In the genomic region with DNA sequence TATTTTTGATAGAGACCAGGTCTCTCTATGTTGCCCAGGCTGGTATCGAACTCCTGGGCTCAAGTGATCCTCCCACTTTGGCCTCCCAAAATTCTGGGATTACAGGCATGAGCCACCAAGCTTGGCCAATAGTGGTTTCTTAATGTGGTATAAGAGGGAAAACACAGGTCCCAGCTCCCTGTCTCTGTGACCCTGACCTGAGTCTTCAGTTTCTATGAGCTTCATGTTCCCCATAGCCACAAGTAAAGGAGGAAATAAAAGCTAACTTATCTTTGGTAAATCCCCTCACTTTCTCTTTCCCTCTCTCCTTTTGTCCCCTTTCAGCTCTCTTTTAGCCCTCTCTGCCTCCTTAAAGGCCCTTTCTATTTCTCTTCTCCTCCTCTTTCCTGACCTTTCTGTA, we compare ENCODE assay signal across 24 cellular contexts. TPM values are rescaled to one million over a fixed set of nuclear protein-coding genes. Genes with fewer than 3 reads are reported as not detected.
A peak's percentile ranks its signal among the peaks of the same experiment; 100 is the strongest.
DNase-seq lines count a peak whose midpoint lies in the region; ATAC-seq, FAIRE-seq and TF ChIP-seq lines count a peak whose summit lies in the region.
"Had no signal": no experiment of that assay in that cellular context is flagged by ENCODE, and none has a peak within 500 bp of the region (broad histone marks: within the 10 kb centered on the region; RNA-seq: fewer than 3 reads in every experiment).

No MANE protein-coding gene starts in this region.

- TF ChIP-seq EP300 in GM12878 (IDR thresholded peaks at IDR 0.05; ENCODE audit: borderline replicate concordance in 1 of 2, control insufficient read depth in 1 of 2, low read depth in 2 of 2, low read length in 2 of 2) (no peak), ovary (IDR thresholded peaks at IDR 0.05) (no peak)

- no peak overlapping the region for H2BK120ac ChIP-seq in trophoblast cell (ENCODE audit: insufficient read depth, low read length, poor library complexity)

- no peak overlapping the region for H3K4ac ChIP-seq in trophoblast cell (ENCODE audit: low read depth, low read length)

- no peaks in the 10 kb centered on the region for H4K20me1 ChIP-seq in GM12878 (ENCODE audit: control insufficient read depth, insufficient read depth)

- WGBS in GM12878 (ENCODE audit: insufficient coverage, insufficient replicate concordance, low lambda C conversion rate, missing lambda C conversion rate) = 100% methylated on average over 1 of the region's 1 CpG
- WGBS in trophoblast cell (ENCODE audit: extremely low coverage, insufficient coverage, insufficient read length) = no CpG with 5 or more reads among the region's 1 CpG
- 96 to 100% (median 100%) methylated on average over 1 of the region's 1 CpG for WGBS in ovary, 3 donors

- H3K27ac ChIP-seq in GM12878 (ENCODE audit: control insufficient read depth, insufficient read depth) (peak overlapping the region; percentile 63), trophoblast cell (ENCODE audit: low read depth, low read length) (no peak overlapping the region), ovary (no peak overlapping the region)
- H3K27ac ChIP-seq: lower lobe of right lung, prostate gland, spleen had no signal

- SMC1A ChIA-PET in GM12878 (lab: Charles Lee; ENCODE audit: uncharacterized antibody, unreplicated experiment) = interaction anchor here (0.7 to 10.2 kb wide), 13 partner anchors 9 to 154 kb away, joined by 3 to 109 read pairs (median 6); no protein-coding TSS in a partner anchor

- no peaks in the 10 kb centered on the region for H3K79me1 ChIP-seq in trophoblast cell (ENCODE audit: low read length)

- no peaks in the 10 kb centered on the region for H3K27me3 ChIP-seq in GM12878 (replicated peaks in 1 of 2; ENCODE audit: control insufficient read depth in 2 of 2, insufficient read depth in 2 of 2, low read length in 1 of 2)
- no peaks in the 10 kb centered on the region for H3K27me3 ChIP-seq in trophoblast cell (ENCODE audit: insufficient read depth, low read length)
- no peaks in the 10 kb centered on the region for H3K27me3 ChIP-seq in ovary
- H3K27me3 ChIP-seq: spleen had no signal

- in situ Hi-C loops in GM12878 (cut with MboI) = no loop called here

- H3K79me2 ChIP-seq in GM12878 (ENCODE audit: control insufficient read depth, insufficient read depth, low read length) (peaks cover 41% of the 10 kb centered on the region), trophoblast cell (ENCODE audit: control insufficient read depth, insufficient read depth, low read length, poor library complexity) (no peaks in the 10 kb centered on the region)

- intact Hi-C loops in GM12878 (cut with micrococcal nuclease; ENCODE audit: unreplicated experiment) (loop anchor here (5.0 kb wide), 1 partner anchor 131 kb away; no protein-coding TSS in a partner anchor), ovary (cut with DNase I) (no loop called here)

- BruUV-seq in GM12878 (replicated peaks; lab: Mats Ljungman, UMichigan) = no TSS peak

- ATAC-seq in GM18870 (IDR thresholded peaks at IDR 0.05; ENCODE audit: unreplicated experiment) = peak; percentile 58
- ATAC-seq in GM21619 (IDR thresholded peaks at IDR 0.05; ENCODE audit: unreplicated experiment) = peak; percentile 63
- peak; percentile 54 for ATAC-seq in HG03095 (IDR thresholded peaks at IDR 0.05; ENCODE audit: unreplicated experiment)
- ATAC-seq in GM12878 = peak; percentile 66
- no peak for ATAC-seq in HG02798 (IDR thresholded peaks at IDR 0.05; ENCODE audit: poor library complexity, unreplicated experiment)
- ATAC-seq: activated CD8-positive, alpha-beta memory T cell treated with anti-CD3 and anti-CD28 coated beads, Interleukin-2, amount 10 ng/mL, durations not matched to agents 7 days and 5 days; lower lobe of right lung; T-cell had no signal

- RAD21 ChIA-PET in GM12878 (lab: Charles Lee; ENCODE audit: unreplicated experiment) = interaction anchor here (0.9 to 6.5 kb wide), 14 partner anchors 9 to 130 kb away, joined by 3 to 58 read pairs (median 6); no protein-coding TSS in a partner anchor

- no peak overlapping the region for H3K18ac ChIP-seq in trophoblast cell (ENCODE audit: low read length)

- no peaks in the 10 kb centered on the region for H3K9me3 ChIP-seq in GM12878 (replicated peaks; ENCODE audit: control insufficient read depth, insufficient read depth, low read length)
- no peaks in the 10 kb centered on the region for H3K9me3 ChIP-seq in trophoblast cell (ENCODE audit: insufficient read depth, low read depth, low read length)
- H3K9me3 ChIP-seq in ovary = no peaks in the 10 kb centered on the region
- H3K9me3 ChIP-seq: lower lobe of right lung, prostate gland, spleen had no signal

- POLR2A ChIA-PET in GM12878 (lab: Charles Lee) = interaction anchor here (0.9 to 3.0 kb wide), 10 partner anchors 9 to 49 kb away, joined by 4 to 20 read pairs (median 6); no protein-coding TSS in a partner anchor

- no peak overlapping the region for H4K91ac ChIP-seq in trophoblast cell (ENCODE audit: low read depth, low read length)

- H2AFZ ChIP-seq in GM12878 (ENCODE audit: control insufficient read depth, low read depth, low read length) (no peak overlapping the region), trophoblast cell (ENCODE audit: insufficient read depth, low read length, poor library complexity) (no peak overlapping the region)

- no peak for DNase-seq in GM12878 (ENCODE audit: low read depth, low spot score)
- DNase-seq in D721Med (ENCODE audit: insufficient read length, low spot score) = no peak
- no peak for DNase-seq in trophoblast cell
- DNase-seq in ovary = no peak
- DNase-seq: activated CD4-positive, CD25-positive, alpha-beta regulatory T cell; activated CD8-positive, alpha-beta memory T cell treated with anti-CD3 and anti-CD28 coated beads, Interleukin-2, amount 10 ng/mL, durations not matched to agents 7 days and 5 days; activated naive CD4-positive, alpha-beta T cell treated with Interleukin-2 at 50 U/mL for 16 hours; Calu3; cortex of kidney; erythroblast; GDM1; KBM-7; lower lobe of right lung; naive B cell; NCI-H1092 treated with DMSO at 0.1 percent for 48 hours; NCI-H774; spleen; T-cell had no signal

- no peak for TF ChIP-seq RAD21 in GM12878 (IDR thresholded peaks at IDR 0.05; ENCODE audit: insufficient read depth, low read depth, low read length)

- H3K4me3 ChIP-seq in GM12878 = no peak overlapping the region
- no peak overlapping the region for H3K4me3 ChIP-seq in trophoblast cell (ENCODE audit: low read depth, low read length)
- no peak overlapping the region for H3K4me3 ChIP-seq in ovary
- H3K4me3 ChIP-seq: lower lobe of right lung, prostate gland, spleen had no signal

- no peak overlapping the region for H3K4me2 ChIP-seq in GM12878 (ENCODE audit: control insufficient read depth, insufficient read depth)
- no peak overlapping the region for H3K4me2 ChIP-seq in trophoblast cell (ENCODE audit: low read length)

- H2BK12ac ChIP-seq in trophoblast cell (ENCODE audit: low read length) = no peak overlapping the region

- H2AK5ac ChIP-seq in trophoblast cell (ENCODE audit: low read length) = no peak overlapping the region

- TF ChIP-seq POLR2A in GM12878 (IDR thresholded peaks at IDR 0.05; ENCODE audit: low read depth, low read length) = no peak
- TF ChIP-seq POLR2A in ovary (IDR thresholded peaks at IDR 0.05) = no peak

- FAIRE-seq in GM12878 (lab: Jason Lieb, UNC) (no peak), D721Med (lab: Jason Lieb, UNC) (no peak)
- FAIRE-seq: urothelium cell line had no signal

- no peak overlapping the region for H2BK5ac ChIP-seq in trophoblast cell (ENCODE audit: low read depth, low read length, poor library complexity)

- no peak overlapping the region for H4K12ac ChIP-seq in trophoblast cell (ENCODE audit: low read depth, low read length)

- no peak overlapping the region for H3K23ac ChIP-seq in trophoblast cell (ENCODE audit: low read length)

- CTCF ChIA-PET in GM12878 (lab: Yijun Ruan, JAX) = interaction anchor here (0.9 to 3.9 kb wide), 7 partner anchors 10 to 154 kb away, joined by 4 to 24 read pairs (median 6); no protein-coding TSS in a partner anchor

- no peak for TF ChIP-seq CTCF in GM12878 (IDR thresholded peaks at IDR 0.05 in 2 of 3, conservative IDR thresholded peaks at IDR 0.05 in 1 of 3; ENCODE audit: control insufficient read depth in 2 of 3, extremely low read depth in 1 of 3, insufficient read depth in 1 of 3, low read depth in 3 of 3, low read length in 3 of 3)
- TF ChIP-seq CTCF in D721Med (IDR thresholded peaks at IDR 0.05; ENCODE audit: insufficient read depth, missing control alignments) = no peak
- TF ChIP-seq CTCF in ovary (IDR thresholded peaks at IDR 0.05) = no peak

- H3K4me1 ChIP-seq in GM12878 (ENCODE audit: control insufficient read depth, insufficient read depth, low read length) (peaks cover 34% of the 10 kb centered on the region), trophoblast cell (ENCODE audit: control insufficient read depth in 1 of 2, insufficient read depth in 2 of 2, low read length in 2 of 2) (no peaks in the 10 kb centered on the region), ovary (ENCODE audit: insufficient read depth) (no peaks in the 10 kb centered on the region)

- peak overlapping the region; percentile 12; the same call in 1 of the 2 replicates for H3K9ac ChIP-seq in GM12878 (ENCODE audit: control insufficient read depth, insufficient read depth, low read length)
- H3K9ac ChIP-seq in trophoblast cell (ENCODE audit: low read length) = no peak overlapping the region

- no peak overlapping the region for H4K8ac ChIP-seq in trophoblast cell (ENCODE audit: low read depth, low read length)

- H3K36me3 ChIP-seq in GM12878 (ENCODE audit: control insufficient read depth in 2 of 2, insufficient read depth in 2 of 2, low read length in 1 of 2) = peaks cover 7 to 8% of the 10 kb centered on the region in 2 experiments; a peak in 3 of 4 replicates
- no peaks in the 10 kb centered on the region for H3K36me3 ChIP-seq in trophoblast cell (ENCODE audit: control insufficient read depth in 1 of 2, insufficient read depth in 2 of 2, low read length in 2 of 2)
- H3K36me3 ChIP-seq in ovary = no peaks in the 10 kb centered on the region
- H3K36me3 ChIP-seq: prostate gland had no signal

- no peak overlapping the region for H3K14ac ChIP-seq in trophoblast cell (ENCODE audit: low read length)

RNA-seq across cellular contexts. Expression of gene ABCC4, which starts 50.3 kb away (rescaled TPM):
- total RNA-seq in GM12878 (2013; cell fraction: nucleolus; rRNA removed) = 273 and 306 TPM in 2 replicates
- total RNA-seq in GM12878 (2014; rRNA removed) (28.1 and 37.8 TPM in 2 replicates), GM12878 (2014; rRNA removed; fragmentation: Illumina TruSeq; extraction: Trizol) (34.7 and 37.8 TPM in 2 replicates), GM12878 (2021) (35.6 and 36.4 TPM in 2 replicates), ovary (10 to 100 TPM in 5 of 7 donors, 1 to 10 TPM in 2; 7.3 to 28.5 (median 12.9) TPM)
- 8.8 TPM for polyA plus RNA-seq in GM12878 (2011; ENCODE audit: low read depth)
- polyA plus RNA-seq in GM12878 (2011; rRNA removed) (44.4 and 58.5 TPM in 2 replicates), GM12878 (2014; fragmentation: Illumina TruSeq; extraction: Trizol) (28.3 and 30.3 TPM in 2 replicates), GM12878 (2014; fragmentation: Nextera tagmentation; extraction: Ambion mirVana) (1 to 10 TPM; 7.2 to 8.0 TPM), GM12878 (2014; rRNA removed) (16.5 and 20.0 TPM in 2 replicates), GM12878 (2016; fragmentation: Nextera tagmentation; extraction: Ambion mirVana) (10 to 100 TPM; 18.3 to 19.3 TPM), ovary (10 to 100 TPM in 1 of 2 donors, 1 to 10 TPM in 1; 6.1 to 10.6 TPM)
- 21.1 and 22.0 TPM in 2 replicates for polyA plus RNA-seq in GM12878 (2011; cell fraction: cytosol; rRNA removed)
- 30.5 and 31.4 TPM in 2 replicates for polyA plus RNA-seq in GM12878 (2011; cell fraction: nucleus; rRNA removed)
- 11.4 and 12.6 TPM in 2 replicates for polyA plus RNA-seq in GM12878 (2012)
- polyA minus RNA-seq in GM12878 (2011; rRNA and poly(A)+ RNA removed) = 127 and 164 TPM in 2 replicates
- polyA minus RNA-seq in GM12878 (2011; cell fraction: cytosol; rRNA and poly(A)+ RNA removed) = 26.5 and 28.6 TPM in 2 replicates
- 73.5 and 115 TPM in 2 replicates for polyA minus RNA-seq in GM12878 (2011; cell fraction: nucleus; rRNA and poly(A)+ RNA removed)
- polyA plus RNA-seq in trophoblast cell (2013) = 0.64 and 0.71 TPM in 2 replicates
